In genomic region chr19:55441319-55441691, GRCh38 we compare ENCODE assay signal across 11 cellular contexts. TPM values are rescaled to one million over a fixed set of nuclear protein-coding genes. Genes with fewer than 3 reads are reported as not detected.
A peak's percentile ranks its signal among the peaks of the same experiment; 100 is the strongest.
DNase-seq lines count a peak whose midpoint lies in the region; ATAC-seq and TF ChIP-seq lines count a peak whose summit lies in the region.
"Had no signal": no experiment of that assay in that cellular context is flagged by ENCODE, and none has a peak within 500 bp of the region (broad histone marks: within the 10 kb centered on the region; RNA-seq: fewer than 3 reads in every experiment).

No MANE protein-coding gene starts in this region.

- H3K4me2 ChIP-seq in neural cell (ENCODE audit: low read length), result no peak overlapping the region

- TF ChIP-seq EP300 in neural cell (conservative IDR thresholded peaks at IDR 0.05; ENCODE audit: poor library complexity, severe bottlenecking), result no peak

- DNase-seq in activated CD4-positive, alpha-beta T cell treated with anti-CD3 and anti-CD28 coated beads, Interleukin-2, amount 10 ng/mL, durations not matched to agents 24 days and 14 days, result no peak
- no peak for DNase-seq in activated CD4-positive, alpha-beta T cell treated with anti-CD3 and anti-CD28 coated beads for 48 hours
- DNase-seq in amniotic stem cell (lab: John Stamatoyannopoulos, UW) (no peak), right lobe of liver (no peak)
- DNase-seq: activated CD4-positive, CD25-positive, alpha-beta regulatory T cell treated with anti-CD3 and anti-CD28 coated beads, Interleukin-2, amount 50 U/mL, for 72 hours had no signal

- H3K4me3 ChIP-seq in neural cell (ENCODE audit: low read length) (peak overlapping the region; percentile 12), right lobe of liver (no peak overlapping the region)
- H3K4me3 ChIP-seq: vagina had no signal

- H3K9me3 Mint-ChIP-seq in activated CD4-positive, alpha-beta T cell treated with anti-CD3 and anti-CD28 coated beads, Interleukin-2, amount 10 ng/mL, durations not matched to agents 24 days and 14 days, result no peaks in the 10 kb centered on the region
- H3K9me3 Mint-ChIP-seq in IgD-negative memory B cell, result peaks cover 0 to 11% (median 0%) of the 10 kb centered on the region in 3 donors

- peaks cover 2% of the 10 kb centered on the region for H3K36me3 Mint-ChIP-seq in activated CD4-positive, alpha-beta T cell treated with anti-CD3 and anti-CD28 coated beads, Interleukin-2, amount 10 ng/mL, durations not matched to agents 24 days and 14 days (ENCODE audit: low read depth)
- no peaks in the 10 kb centered on the region for H3K36me3 Mint-ChIP-seq in IgD-negative memory B cell

- H3K36me3 ChIP-seq in neural cell (ENCODE audit: insufficient read depth, low read length), result no peaks in the 10 kb centered on the region
- H3K36me3 ChIP-seq in right lobe of liver, result no peaks in the 10 kb centered on the region
- H3K36me3 ChIP-seq: vagina had no signal

- no peak for TF ChIP-seq RAD21 in neural cell (conservative IDR thresholded peaks at IDR 0.05)

- H3K27ac Mint-ChIP-seq in activated CD4-positive, alpha-beta T cell treated with anti-CD3 and anti-CD28 coated beads, Interleukin-2, amount 10 ng/mL, durations not matched to agents 24 days and 14 days, result peak overlapping the region; percentile 3
- H3K27ac Mint-ChIP-seq in IgD-negative memory B cell, result peak overlapping the region in 2 of 3 donors; percentile 82 to 95

- ATAC-seq in HG02571 (IDR thresholded peaks at IDR 0.05; ENCODE audit: unreplicated experiment) (no peak), right lobe of liver (no peak)

- H2AFZ ChIP-seq in neural cell (ENCODE audit: low read depth, low read length), result no peak overlapping the region

- no peaks in the 10 kb centered on the region for H3F3A ChIP-seq in neural cell (ENCODE audit: insufficient read depth, low read length, poor library complexity, severe bottlenecking)

- H3K27ac ChIP-seq in angular gyrus (ENCODE audit: low read depth, low read length) (peak overlapping the region; percentile 2), neural cell (ENCODE audit: low read length) (no peak overlapping the region), right lobe of liver (no peak overlapping the region)
- H3K27ac ChIP-seq: vagina had no signal

- no peaks in the 10 kb centered on the region for H3K79me2 ChIP-seq in neural cell (replicated peaks; ENCODE audit: insufficient read depth, low read length)

- WGBS in right lobe of liver (ENCODE audit: insufficient coverage, low coverage, low lambda C conversion rate, missing lambda C conversion rate), result 5% methylated on average over 19 of the region's 21 CpGs

- TF ChIP-seq CTCF in neural cell (IDR thresholded peaks at IDR 0.05; ENCODE audit: poor library complexity, severe bottlenecking) (no peak), right lobe of liver (IDR thresholded peaks at IDR 0.05) (no peak)

- no peaks in the 10 kb centered on the region for H3K9me2 ChIP-seq in neural cell (ENCODE audit: insufficient read depth, low read length)

- no peak overlapping the region for H3K9ac ChIP-seq in neural cell (ENCODE audit: low read length)

- H3K9me3 ChIP-seq in neural cell (ENCODE audit: low read length) (no peaks in the 10 kb centered on the region), right lobe of liver (no peaks in the 10 kb centered on the region)
- H3K9me3 ChIP-seq: vagina had no signal

- no peaks in the 10 kb centered on the region for H3K4me1 ChIP-seq in right lobe of liver

- peak overlapping the region; percentile 8 for H3K4me3 Mint-ChIP-seq in activated CD4-positive, alpha-beta T cell treated with anti-CD3 and anti-CD28 coated beads, Interleukin-2, amount 10 ng/mL, durations not matched to agents 24 days and 14 days
- H3K4me3 Mint-ChIP-seq in IgD-negative memory B cell, result peak overlapping the region in 3 of 4 donors; percentile 10 to 81 (median 49)

- peaks cover 14% of the 10 kb centered on the region for H3K4me1 Mint-ChIP-seq in activated CD4-positive, alpha-beta T cell treated with anti-CD3 and anti-CD28 coated beads, Interleukin-2, amount 10 ng/mL, durations not matched to agents 24 days and 14 days
- peaks cover 6 to 14% (median 10%) of the 10 kb centered on the region in 3 donors for H3K4me1 Mint-ChIP-seq in IgD-negative memory B cell

- peaks cover 6% of the 10 kb centered on the region for H4K20me1 ChIP-seq in neural cell (ENCODE audit: insufficient read depth)

- peaks cover 69% of the 10 kb centered on the region for H3K27me3 Mint-ChIP-seq in activated CD4-positive, alpha-beta T cell treated with anti-CD3 and anti-CD28 coated beads, Interleukin-2, amount 10 ng/mL, durations not matched to agents 24 days and 14 days
- peaks cover 64% of the 10 kb centered on the region for H3K27me3 Mint-ChIP-seq in IgD-negative memory B cell

- intact Hi-C loops in activated CD4-positive, alpha-beta T cell treated with anti-CD3 and anti-CD28 coated beads, Interleukin-2, amount 10 ng/mL, durations not matched to agents 24 days and 14 days (cut with micrococcal nuclease), result loop anchor here (5.0 kb wide), 1 partner anchor 279 kb away; no protein-coding TSS in a partner anchor
- intact Hi-C loops in right lobe of liver (cut with DNase I), result no loop called here

- H3K27me3 ChIP-seq in neural cell (ENCODE audit: insufficient read depth, low read depth, low read length), result peaks cover 68% of the 10 kb centered on the region
- peaks cover 0 to 10% of the 10 kb centered on the region in 2 donors for H3K27me3 ChIP-seq in right lobe of liver

- no peak for TF ChIP-seq POLR2A in right lobe of liver (IDR thresholded peaks at IDR 0.05)

TF ChIP-seq in neural cell, 6 proteins besides CTCF, POLR2A, EP300 and RAD21:
- TF ChIP-seq EZH2 (IDR thresholded peaks at IDR 0.05; ENCODE audit: borderline replicate concordance, insufficient read depth, low read length, poor library complexity, severe bottlenecking) (no peak), TAF1 (IDR thresholded peaks at IDR 0.05; ENCODE audit: low read depth) (no peak)
TF ChIP-seq in neural cell: peak in this region for 0.

RNA-seq across cellular contexts. Expression of gene SHISA7, which starts 1.8 kb away (rescaled TPM):
- total RNA-seq in activated CD4-positive, alpha-beta T cell treated with anti-CD3 and anti-CD28 coated beads, Interleukin-2, amount 10 ng/mL, durations not matched to agents 24 days and 14 days, result not detected in 2 replicates
- not detected for polyA plus RNA-seq in IgD-negative memory B cell
- 4.5 and 7.1 TPM in 2 replicates for polyA plus RNA-seq in neural cell
- polyA minus RNA-seq in neural cell, result 9.5 and 11.8 TPM in 2 replicates
- under 1 TPM in 1 of 6 experiments, not detected in 5; 0.04 TPM for total RNA-seq in right lobe of liver
- total RNA-seq: H4 had no signal

RNA-seq across cellular contexts. Expression of gene ISOC2, which starts 20.1 kb away (rescaled TPM):
- 34.2 and 35.2 TPM in 2 replicates for total RNA-seq in activated CD4-positive, alpha-beta T cell treated with anti-CD3 and anti-CD28 coated beads, Interleukin-2, amount 10 ng/mL, durations not matched to agents 24 days and 14 days
- polyA plus RNA-seq in IgD-negative memory B cell (40.0 TPM), neural cell (47.7 and 48.1 TPM in 2 replicates)
- polyA minus RNA-seq in neural cell, result 21.8 and 23.4 TPM in 2 replicates
- total RNA-seq in right lobe of liver, result 100 to 1,000 TPM in 3 of 6 experiments, 10 to 100 TPM in 3; 69.4 to 222 (median 100) TPM

RNA-seq across cellular contexts. Expression of gene C19orf85, which starts 23.2 kb away (rescaled TPM):
- total RNA-seq in activated CD4-positive, alpha-beta T cell treated with anti-CD3 and anti-CD28 coated beads, Interleukin-2, amount 10 ng/mL, durations not matched to agents 24 days and 14 days, result not detected in 2 replicates
- polyA plus RNA-seq in IgD-negative memory B cell (not detected), neural cell (0.19 and 3.0 TPM in 2 replicates)
- polyA minus RNA-seq in neural cell, result not detected in 2 replicates
- not detected for total RNA-seq in right lobe of liver
- total RNA-seq: H4, vagina had no signal

RNA-seq across cellular contexts. Expression of gene UBE2S, which starts 33.7 kb away (rescaled TPM):
- 227 and 248 TPM in 2 replicates for total RNA-seq in activated CD4-positive, alpha-beta T cell treated with anti-CD3 and anti-CD28 coated beads, Interleukin-2, amount 10 ng/mL, durations not matched to agents 24 days and 14 days
- polyA plus RNA-seq in IgD-negative memory B cell (37.6 TPM), neural cell (119 and 188 TPM in 2 replicates)
- 78.9 and 83.9 TPM in 2 replicates for polyA minus RNA-seq in neural cell
- 10 to 100 TPM in 3 of 6 experiments, 1 to 10 TPM in 3; 4.3 to 16.4 (median 9.1) TPM for total RNA-seq in right lobe of liver

RNA-seq across cellular contexts. Expression of gene ZNF628, which starts 35.1 kb away (rescaled TPM):
- 8.8 and 10.0 TPM in 2 replicates for total RNA-seq in activated CD4-positive, alpha-beta T cell treated with anti-CD3 and anti-CD28 coated beads, Interleukin-2, amount 10 ng/mL, durations not matched to agents 24 days and 14 days
- polyA plus RNA-seq in IgD-negative memory B cell (0.34 TPM), neural cell (0.37 and 0.68 TPM in 2 replicates)
- polyA minus RNA-seq in neural cell, result 1.5 and 1.9 TPM in 2 replicates
- 1 to 10 TPM; 3.4 to 9.2 (median 4.4) TPM for total RNA-seq in right lobe of liver
